In the genomic region with DNA sequence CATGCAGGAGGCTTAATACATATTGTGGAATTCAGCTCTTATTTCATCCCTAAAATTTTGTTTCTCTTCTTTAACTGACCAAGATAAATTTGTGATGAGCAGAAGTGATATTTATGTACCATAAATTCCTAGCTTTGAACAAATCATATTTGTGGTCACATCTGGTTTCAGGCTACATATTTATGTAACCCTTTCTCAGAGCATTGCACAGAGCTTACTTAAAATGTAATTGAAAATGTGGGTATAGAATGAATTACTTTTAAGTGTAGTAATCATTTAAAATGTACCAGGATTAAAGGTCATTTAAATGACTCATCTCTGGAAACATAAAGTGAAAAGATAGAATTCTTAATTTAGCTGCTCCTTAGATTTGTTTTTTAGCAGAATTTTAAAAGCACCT, we compare ENCODE assay signal across 1 cellular context.
A peak's percentile ranks its signal among the peaks of the same experiment; 100 is the strongest.
TF ChIP-seq lines count a peak whose summit lies in the region.

No MANE protein-coding gene starts in this region.

TF ChIP-seq in SK-N-SH, 30 proteins besides CTCF, POLR2A, EP300 and RAD21 (continued from another document):
- TF ChIP-seq, protein P1, sequence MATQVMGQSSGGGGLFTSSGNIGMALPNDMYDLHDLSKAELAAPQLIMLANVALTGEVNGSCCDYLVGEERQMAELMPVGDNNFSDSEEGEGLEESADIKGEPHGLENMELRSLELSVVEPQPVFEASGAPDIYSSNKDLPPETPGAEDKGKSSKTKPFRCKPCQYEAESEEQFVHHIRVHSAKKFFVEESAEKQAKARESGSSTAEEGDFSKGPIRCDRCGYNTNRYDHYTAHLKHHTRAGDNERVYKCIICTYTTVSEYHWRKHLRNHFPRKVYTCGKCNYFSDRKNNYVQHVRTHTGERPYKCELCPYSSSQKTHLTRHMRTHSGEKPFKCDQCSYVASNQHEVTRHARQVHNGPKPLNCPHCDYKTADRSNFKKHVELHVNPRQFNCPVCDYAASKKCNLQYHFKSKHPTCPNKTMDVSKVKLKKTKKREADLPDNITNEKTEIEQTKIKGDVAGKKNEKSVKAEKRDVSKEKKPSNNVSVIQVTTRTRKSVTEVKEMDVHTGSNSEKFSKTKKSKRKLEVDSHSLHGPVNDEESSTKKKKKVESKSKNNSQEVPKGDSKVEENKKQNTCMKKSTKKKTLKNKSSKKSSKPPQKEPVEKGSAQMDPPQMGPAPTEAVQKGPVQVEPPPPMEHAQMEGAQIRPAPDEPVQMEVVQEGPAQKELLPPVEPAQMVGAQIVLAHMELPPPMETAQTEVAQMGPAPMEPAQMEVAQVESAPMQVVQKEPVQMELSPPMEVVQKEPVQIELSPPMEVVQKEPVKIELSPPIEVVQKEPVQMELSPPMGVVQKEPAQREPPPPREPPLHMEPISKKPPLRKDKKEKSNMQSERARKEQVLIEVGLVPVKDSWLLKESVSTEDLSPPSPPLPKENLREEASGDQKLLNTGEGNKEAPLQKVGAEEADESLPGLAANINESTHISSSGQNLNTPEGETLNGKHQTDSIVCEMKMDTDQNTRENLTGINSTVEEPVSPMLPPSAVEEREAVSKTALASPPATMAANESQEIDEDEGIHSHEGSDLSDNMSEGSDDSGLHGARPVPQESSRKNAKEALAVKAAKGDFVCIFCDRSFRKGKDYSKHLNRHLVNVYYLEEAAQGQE (IDR thresholded peaks at IDR 0.05; ENCODE audit: low read depth, low read length): no peak
- TF ChIP-seq, protein P2, sequence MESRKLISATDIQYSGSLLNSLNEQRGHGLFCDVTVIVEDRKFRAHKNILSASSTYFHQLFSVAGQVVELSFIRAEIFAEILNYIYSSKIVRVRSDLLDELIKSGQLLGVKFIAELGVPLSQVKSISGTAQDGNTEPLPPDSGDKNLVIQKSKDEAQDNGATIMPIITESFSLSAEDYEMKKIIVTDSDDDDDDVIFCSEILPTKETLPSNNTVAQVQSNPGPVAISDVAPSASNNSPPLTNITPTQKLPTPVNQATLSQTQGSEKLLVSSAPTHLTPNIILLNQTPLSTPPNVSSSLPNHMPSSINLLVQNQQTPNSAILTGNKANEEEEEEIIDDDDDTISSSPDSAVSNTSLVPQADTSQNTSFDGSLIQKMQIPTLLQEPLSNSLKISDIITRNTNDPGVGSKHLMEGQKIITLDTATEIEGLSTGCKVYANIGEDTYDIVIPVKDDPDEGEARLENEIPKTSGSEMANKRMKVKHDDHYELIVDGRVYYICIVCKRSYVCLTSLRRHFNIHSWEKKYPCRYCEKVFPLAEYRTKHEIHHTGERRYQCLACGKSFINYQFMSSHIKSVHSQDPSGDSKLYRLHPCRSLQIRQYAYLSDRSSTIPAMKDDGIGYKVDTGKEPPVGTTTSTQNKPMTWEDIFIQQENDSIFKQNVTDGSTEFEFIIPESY (IDR thresholded peaks at IDR 0.05; ENCODE audit: borderline replicate concordance, low read depth): no peak
- TF ChIP-seq NFIC (IDR thresholded peaks at IDR 0.05; ENCODE audit: borderline replicate concordance): peak; percentile 82; the same call in 1 of the 2 replicates
- TF ChIP-seq, protein P3, sequence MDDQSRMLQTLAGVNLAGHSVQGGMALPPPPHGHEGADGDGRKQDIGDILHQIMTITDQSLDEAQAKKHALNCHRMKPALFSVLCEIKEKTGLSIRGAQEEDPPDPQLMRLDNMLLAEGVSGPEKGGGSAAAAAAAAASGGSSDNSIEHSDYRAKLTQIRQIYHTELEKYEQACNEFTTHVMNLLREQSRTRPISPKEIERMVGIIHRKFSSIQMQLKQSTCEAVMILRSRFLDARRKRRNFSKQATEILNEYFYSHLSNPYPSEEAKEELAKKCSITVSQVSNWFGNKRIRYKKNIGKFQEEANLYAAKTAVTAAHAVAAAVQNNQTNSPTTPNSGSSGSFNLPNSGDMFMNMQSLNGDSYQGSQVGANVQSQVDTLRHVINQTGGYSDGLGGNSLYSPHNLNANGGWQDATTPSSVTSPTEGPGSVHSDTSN (IDR thresholded peaks at IDR 0.05): peak; percentile 92
